9 cellular contexts compared by ENCODE assay signal in the genomic region with DNA sequence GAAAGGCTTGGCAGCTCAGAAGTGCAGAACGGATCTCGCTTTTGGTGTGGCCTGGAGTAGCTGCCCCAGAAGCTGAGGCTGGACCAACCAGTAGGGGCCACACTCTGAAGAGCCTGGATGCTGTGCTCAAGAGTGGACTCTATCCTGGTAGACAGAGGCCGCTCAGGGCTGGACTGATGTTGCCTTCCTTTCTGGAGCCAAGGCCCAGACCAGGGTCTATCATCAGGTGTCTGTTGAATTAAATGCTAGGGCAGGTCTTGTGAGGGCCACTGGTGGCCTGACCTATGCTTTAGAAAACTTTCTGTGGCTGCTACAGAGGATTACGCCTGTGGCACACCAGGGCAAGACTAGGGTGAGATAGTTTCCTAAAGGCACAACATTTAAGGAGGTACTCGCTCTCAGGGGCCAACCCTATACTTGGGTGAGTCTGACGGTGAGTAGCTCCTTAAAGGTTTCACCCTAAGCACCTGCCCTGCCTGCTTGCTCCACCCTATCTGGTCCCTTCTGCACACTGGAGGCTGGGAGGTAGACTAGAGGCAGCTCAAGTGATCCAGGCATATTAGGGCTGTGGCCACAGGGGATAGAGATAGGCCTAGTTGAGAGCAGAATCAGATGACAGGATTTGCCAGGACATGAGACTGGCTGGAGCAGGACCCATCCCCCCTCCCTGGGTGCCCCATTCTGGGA. TPM values are rescaled to one million over a fixed set of nuclear protein-coding genes. Genes with fewer than 3 reads are reported as not detected.
DNase-seq lines count a peak whose midpoint lies in the region; ATAC-seq and TF ChIP-seq lines count a peak whose summit lies in the region.
"Had no signal": no experiment of that assay in that cellular context is flagged by ENCODE, and none has a peak within 500 bp of the region (broad histone marks: within the 10 kb centered on the region; RNA-seq: fewer than 3 reads in every experiment).

No MANE protein-coding gene starts in this region.

- CTCF ChIA-PET in activated naive CD4-positive, alpha-beta T cell treated with anti-CD3 and anti-CD28 coated beads for 36 hours (lab: Charles Lee) = interaction anchor here (0.6 to 13.3 kb wide), 40 partner anchors 7 to 435 kb away, joined by 3 to 466 read pairs (median 6); a partner anchor contains a TSS

- H3K4me3 ChIP-seq in lower lobe of right lung (no peak overlapping the region), tibial artery (no peak overlapping the region)

- H3K27ac ChIP-seq in lower lobe of right lung (peak overlapping the region; percentile 69), tibial artery (peak overlapping the region; percentile 9 to 28)

- H3K9me3 Mint-ChIP-seq in activated naive CD4-positive, alpha-beta T cell treated with anti-CD3 and anti-CD28 coated beads for 36 hours = no peaks in the 10 kb centered on the region
- no peaks in the 10 kb centered on the region for H3K9me3 Mint-ChIP-seq in activated naive CD4-positive, alpha-beta T cell treated with anti-CD3 and anti-CD28 coated beads, Interleukin-2, amount 50 U/mL, for 72 hours

- in situ Hi-C loops in GM13977 (cut with MboI; ENCODE audit: low pct_unique_long_range_greater_than_20kb, low sequenced_read_pairs, unreplicated experiment) = no loop called here

- peaks cover 19% of the 10 kb centered on the region for H3K4me1 Mint-ChIP-seq in activated naive CD4-positive, alpha-beta T cell treated with anti-CD3 and anti-CD28 coated beads for 36 hours (ENCODE audit: low read depth)

- no peaks in the 10 kb centered on the region for H3K36me3 Mint-ChIP-seq in activated naive CD4-positive, alpha-beta T cell treated with anti-CD3 and anti-CD28 coated beads for 36 hours (ENCODE audit: low read depth)
- H3K36me3 Mint-ChIP-seq in activated naive CD4-positive, alpha-beta T cell treated with anti-CD3 and anti-CD28 coated beads, Interleukin-2, amount 50 U/mL, for 72 hours = no peaks in the 10 kb centered on the region

- DNase-seq in activated naive CD4-positive, alpha-beta T cell treated with anti-CD3 and anti-CD28 coated beads for 36 hours = peak; percentile 19
- DNase-seq in activated naive CD4-positive, alpha-beta T cell treated with Interleukin-2 at 50 U/mL for 16 hours = no peak
- peak; percentile 15 to 54 for DNase-seq in activated naive CD4-positive, alpha-beta T cell treated with anti-CD3 and anti-CD28 coated beads, Interleukin-2, amount 50 U/mL, for 72 hours (ENCODE audit: low spot score in 2 of 2)
- no peak for DNase-seq in lower lobe of right lung
- peak in 1 of 2 donors; percentile 50 for DNase-seq in tibial artery
- no peak for DNase-seq in GM13977 (ENCODE audit: low spot score)
- no peak for DNase-seq in DMS79 (lab: John Stamatoyannopoulos, UW)

- no peak for ATAC-seq in activated naive CD4-positive, alpha-beta T cell treated with anti-CD3 and anti-CD28 coated beads, Interleukin-2, amount 50 U/mL, for 72 hours
- ATAC-seq in lower lobe of right lung = no peak
- no peak for ATAC-seq in HG02973 (IDR thresholded peaks at IDR 0.05; ENCODE audit: unreplicated experiment)

- H3K27me3 ChIP-seq in lower lobe of right lung (ENCODE audit: low read depth) (no peaks in the 10 kb centered on the region), tibial artery (no peaks in the 10 kb centered on the region)

- no peak overlapping the region for H3K4me3 Mint-ChIP-seq in activated naive CD4-positive, alpha-beta T cell treated with anti-CD3 and anti-CD28 coated beads for 36 hours

- H3K4me1 ChIP-seq in lower lobe of right lung (peaks cover 52% of the 10 kb centered on the region), tibial artery (peaks cover 0 to 35% (median 30%) of the 10 kb centered on the region in 4 donors)

- no peaks in the 10 kb centered on the region for H3K27me3 Mint-ChIP-seq in activated naive CD4-positive, alpha-beta T cell treated with anti-CD3 and anti-CD28 coated beads for 36 hours (ENCODE audit: low read depth)

- intact Hi-C loops in activated naive CD4-positive, alpha-beta T cell treated with anti-CD3 and anti-CD28 coated beads for 36 hours (cut with micrococcal nuclease) = no loop called here
- intact Hi-C loops in lower lobe of right lung (cut with DNase I) = loop anchor here (5.0 kb wide), 1 partner anchor 113 kb away; no protein-coding TSS in a partner anchor
- intact Hi-C loops in tibial artery (cut with DNase I; ENCODE audit: low total_unique reads) = loop anchor here (2.0 kb wide), 1 partner anchor 114 kb away; no protein-coding TSS in a partner anchor

- H3K9me3 ChIP-seq in lower lobe of right lung (no peaks in the 10 kb centered on the region), tibial artery (no peaks in the 10 kb centered on the region)

- no peaks in the 10 kb centered on the region for H3K36me3 ChIP-seq in lower lobe of right lung
- no peaks in the 10 kb centered on the region for H3K36me3 ChIP-seq in tibial artery

- TF ChIP-seq CTCF in lower lobe of right lung (IDR thresholded peaks at IDR 0.05) (no peak), tibial artery (IDR thresholded peaks at IDR 0.05) (no peak), GM13977 (IDR thresholded peaks at IDR 0.05; ENCODE audit: extremely low read depth, insufficient read depth, missing control alignments) (no peak)

- H3K27ac Mint-ChIP-seq in activated naive CD4-positive, alpha-beta T cell treated with anti-CD3 and anti-CD28 coated beads for 36 hours = no peak overlapping the region
- peak overlapping the region in 1 of 2 donors; percentile 94 for H3K27ac Mint-ChIP-seq in activated naive CD4-positive, alpha-beta T cell treated with anti-CD3 and anti-CD28 coated beads, Interleukin-2, amount 50 U/mL, for 72 hours

RNA-seq across cellular contexts. Expression of a gene that starts 9.8 kb away (rescaled TPM):
- total RNA-seq in activated naive CD4-positive, alpha-beta T cell treated with anti-CD3 and anti-CD28 coated beads for 36 hours = 10 to 100 TPM; 84.3 to 88.4 TPM
- total RNA-seq in activated naive CD4-positive, alpha-beta T cell treated with anti-CD3 and anti-CD28 coated beads, Interleukin-2, amount 50 U/mL, for 72 hours = 100 to 1,000 TPM; 107 to 156 TPM
- total RNA-seq in lower lobe of right lung = 81.2 TPM

RNA-seq across cellular contexts. Expression of a gene that starts 42.9 kb away (rescaled TPM):
- total RNA-seq in activated naive CD4-positive, alpha-beta T cell treated with anti-CD3 and anti-CD28 coated beads for 36 hours = not detected
- total RNA-seq in activated naive CD4-positive, alpha-beta T cell treated with anti-CD3 and anti-CD28 coated beads, Interleukin-2, amount 50 U/mL, for 72 hours = not detected
- total RNA-seq in lower lobe of right lung = not detected
- total RNA-seq: skeletal muscle tissue had no signal

RNA-seq across cellular contexts. Expression of a gene that starts 56.4 kb away (rescaled TPM):
- total RNA-seq in activated naive CD4-positive, alpha-beta T cell treated with anti-CD3 and anti-CD28 coated beads for 36 hours = 10 to 100 TPM; 39.1 to 42.4 TPM
- 10 to 100 TPM; 30.6 to 47.7 TPM for total RNA-seq in activated naive CD4-positive, alpha-beta T cell treated with anti-CD3 and anti-CD28 coated beads, Interleukin-2, amount 50 U/mL, for 72 hours
- total RNA-seq in lower lobe of right lung = 33.2 TPM

Comparison
In these comparisons a context has a peak if more than half of its experiments do, and no peak if none do; other contexts are left out.
1. DNase-seq: peak in activated naive CD4-positive, alpha-beta T cell treated with anti-CD3 and anti-CD28 coated beads for 36 hours (single experiment) and activated naive CD4-positive, alpha-beta T cell treated with anti-CD3 and anti-CD28 coated beads, Interleukin-2, amount 50 U/mL, for 72 hours (2 of 2); none in activated naive CD4-positive, alpha-beta T cell treated with Interleukin-2 at 50 U/mL for 16 hours (single experiment), lower lobe of right lung (single experiment), GM13977 (single experiment) and DMS79 (single experiment).